21 cellular contexts compared by ENCODE assay signal in genomic region chr10:3265081-3265480, GRCh38.
A peak's percentile ranks its signal among the peaks of the same experiment; 100 is the strongest.
DNase-seq lines count a peak whose midpoint lies in the region; ATAC-seq and TF ChIP-seq lines count a peak whose summit lies in the region.
"Had no signal": no experiment of that assay in that cellular context is flagged by ENCODE, and none has a peak within 500 bp of the region (broad histone marks: within the 10 kb centered on the region; RNA-seq: fewer than 3 reads in every experiment).

No MANE protein-coding gene starts in this region.

- H2AFZ ChIP-seq in mammary epithelial cell (ENCODE audit: low read depth, low read length), result no peak overlapping the region

- no TSS peak for BruUV-seq in MCF 10A (replicated peaks; lab: Mats Ljungman, UMichigan)
- no TSS peak for BruUV-seq in mammary epithelial cell (replicated peaks; lab: Mats Ljungman, UMichigan)

- no peaks in the 10 kb centered on the region for H4K20me1 ChIP-seq in mammary epithelial cell (ENCODE audit: insufficient read depth, low read length)

- H3K4me1 Mint-ChIP-seq in MCF 10A (ENCODE audit: insufficient read depth, unreplicated experiment) (peaks cover 8% of the 10 kb centered on the region), CD14-positive monocyte (peaks cover 7% of the 10 kb centered on the region)
- H3K4me1 Mint-ChIP-seq: activated naive CD8-positive, alpha-beta T cell treated with anti-CD3 and anti-CD28 coated beads, Interleukin-2, amount 50 U/mL, for 24 hours; stimulated activated memory B cell treated with anti-CD40 and anti-IgM and Interleukin-4, amounts not matched to agents 10 μg/mL and 1 μg/mL and 100 μg/mL, for 72 hours had no signal

- no peak overlapping the region for H3K4me3 Mint-ChIP-seq in MCF 10A (ENCODE audit: unreplicated experiment)
- no peak overlapping the region for H3K4me3 Mint-ChIP-seq in CD14-positive monocyte
- H3K4me3 Mint-ChIP-seq: activated naive CD8-positive, alpha-beta T cell treated with anti-CD3 and anti-CD28 coated beads, Interleukin-2, amount 50 U/mL, for 24 hours; CD4-positive, alpha-beta memory T cell; naive B cell; stimulated activated memory B cell treated with anti-CD40 and anti-IgM and Interleukin-4, amounts not matched to agents 10 μg/mL and 1 μg/mL and 100 μg/mL, for 72 hours; T-helper 2 cell treated with Interferon-gamma antibody and Interleukin-4, amounts not matched to agents 5 μg/mL and 100 μg/mL, for 36 hours had no signal

- no peak overlapping the region for H3K9ac ChIP-seq in mammary epithelial cell (ENCODE audit: insufficient read depth, low read length)

- H3K9me3 Mint-ChIP-seq in MCF 10A (ENCODE audit: unreplicated experiment) (no peaks in the 10 kb centered on the region), CD14-positive monocyte (peaks cover 0 to 2% (median 0%) of the 10 kb centered on the region in 7 donors)
- H3K9me3 Mint-ChIP-seq: activated naive CD8-positive, alpha-beta T cell treated with anti-CD3 and anti-CD28 coated beads, Interleukin-2, amount 50 U/mL, for 24 hours; activated T-helper 2 cell treated with anti-CD3 and anti-CD28 coated beads, Interferon-gamma antibody, Interleukin-2, Interleukin-4, amounts not matched to agents 10 μg/mL and 5 μg/mL and 100 μg/mL, durations not matched to agents 14 hours and 24 hours and 36 hours; CD4-positive, alpha-beta memory T cell; T-helper 2 cell treated with Interferon-gamma antibody and Interleukin-4, amounts not matched to agents 5 μg/mL and 100 μg/mL, for 36 hours had no signal

- TF ChIP-seq CTCF in MCF 10A (IDR thresholded peaks at IDR 0.05; ENCODE audit: unreplicated experiment) (no peak), mammary epithelial cell (conservative IDR thresholded peaks at IDR 0.05 in 1 of 2, IDR thresholded peaks at IDR 0.05 in 1 of 2; ENCODE audit: extremely low read depth in 1 of 2, insufficient read depth in 1 of 2, low read depth in 1 of 2, low read length in 2 of 2) (no peak), CD14-positive monocyte (IDR thresholded peaks at IDR 0.05) (no peak)

- no peak overlapping the region for H3K4me2 ChIP-seq in mammary epithelial cell (ENCODE audit: insufficient read depth, low read depth, low read length)

- no peak for ATAC-seq in HG02885 (IDR thresholded peaks at IDR 0.05; ENCODE audit: poor library complexity, unreplicated experiment)
- ATAC-seq: activated naive CD8-positive, alpha-beta T cell treated with anti-CD3 and anti-CD28 coated beads, Interleukin-2, amount 50 U/mL, for 24 hours; stimulated activated memory B cell treated with anti-CD40 and anti-IgM and Interleukin-4, amounts not matched to agents 10 μg/mL and 1 μg/mL and 100 μg/mL, for 72 hours had no signal

- H3K36me3 Mint-ChIP-seq in MCF 10A (ENCODE audit: insufficient read depth, unreplicated experiment) (no peaks in the 10 kb centered on the region), CD14-positive monocyte (no peaks in the 10 kb centered on the region)
- H3K36me3 Mint-ChIP-seq: CD4-positive, alpha-beta memory T cell; naive B cell; stimulated activated memory B cell treated with anti-CD40 and anti-IgM and Interleukin-4, amounts not matched to agents 10 μg/mL and 1 μg/mL and 100 μg/mL, for 72 hours had no signal

- H3K4me3 ChIP-seq in mammary epithelial cell (replicated peaks in 1 of 3; ENCODE audit: insufficient read depth in 1 of 3, low read depth in 2 of 3, low read length in 3 of 3), result no peak overlapping the region
- H3K4me3 ChIP-seq: left ventricle myocardium inferior, tibial nerve had no signal

- no peak overlapping the region for H3K27ac ChIP-seq in mammary epithelial cell (ENCODE audit: insufficient read depth, low read depth, low read length)

- intact Hi-C loops in MCF 10A (cut with micrococcal nuclease) (no loop called here), mammary epithelial cell (cut with micrococcal nuclease) (no loop called here), CD14-positive monocyte (cut with micrococcal nuclease) (no loop called here)

- H3K36me3 ChIP-seq in mammary epithelial cell (ENCODE audit: insufficient read depth, low read length), result no peaks in the 10 kb centered on the region
- H3K36me3 ChIP-seq: left ventricle myocardium inferior, tibial nerve had no signal

- POLR2A ChIA-PET in MCF 10A (lab: Yijun Ruan, JAX), result no interaction called here

- CTCF ChIA-PET in MCF 10A (lab: Yijun Ruan, JAX) (no interaction called here), mammary epithelial cell (lab: Charles Lee; ENCODE audit: low non-redundant PET) (interaction anchor here (0.6 to 0.7 kb wide), 2 partner anchors 59 to 67 kb away, joined by 8 to 9 read pairs; no protein-coding TSS in a partner anchor)

- WGBS in mammary epithelial cell (ENCODE audit: low coverage, missing lambda C conversion rate), result 79% methylated on average over 3 of the region's 4 CpGs

- in situ Hi-C loops in mammary epithelial cell (cut with MboI; ENCODE audit: low sequenced_read_pairs in 2 of 2), result no loop called here

- no peak overlapping the region for H3K27ac Mint-ChIP-seq in MCF 10A (ENCODE audit: low read depth, unreplicated experiment)
- no peak overlapping the region for H3K27ac Mint-ChIP-seq in CD14-positive monocyte
- H3K27ac Mint-ChIP-seq: activated naive CD8-positive, alpha-beta T cell treated with anti-CD3 and anti-CD28 coated beads, Interleukin-2, amount 50 U/mL, for 24 hours; activated T-helper 2 cell treated with anti-CD3 and anti-CD28 coated beads, Interferon-gamma antibody, Interleukin-2, Interleukin-4, amounts not matched to agents 10 μg/mL and 5 μg/mL and 100 μg/mL, durations not matched to agents 14 hours and 24 hours and 36 hours; CD4-positive, alpha-beta memory T cell; stimulated activated memory B cell treated with anti-CD40 and anti-IgM and Interleukin-4, amounts not matched to agents 10 μg/mL and 1 μg/mL and 100 μg/mL, for 72 hours; T-helper 2 cell treated with Interferon-gamma antibody and Interleukin-4, amounts not matched to agents 5 μg/mL and 100 μg/mL, for 36 hours had no signal

- peaks cover 5% of the 10 kb centered on the region for H3K27me3 ChIP-seq in mammary epithelial cell (ENCODE audit: insufficient read depth, low read length)
- H3K27me3 ChIP-seq: tibial nerve had no signal

- no peaks in the 10 kb centered on the region for H3K9me3 ChIP-seq in mammary epithelial cell (replicated peaks; ENCODE audit: insufficient read depth, low read length)
- H3K9me3 ChIP-seq: left ventricle myocardium inferior, tibial nerve had no signal

- DNase-seq in MCF 10A (ENCODE audit: unreplicated experiment) (peak; percentile 1), mammary epithelial cell (no peak), dermis blood vessel endothelial cell (peak; percentile 72), myocyte (ENCODE audit: low read depth) (peak; percentile 76), CD14-positive monocyte (ENCODE audit: low spot score) (no peak), midbrain (lab: John Stamatoyannopoulos, UW) (no peak), NCI-H187 (lab: John Stamatoyannopoulos, UW) (no peak)
- DNase-seq: activated CD4-positive, CD25-positive, alpha-beta regulatory T cell; activated naive CD8-positive, alpha-beta T cell treated with anti-CD3 and anti-CD28 coated beads, Interleukin-2, amount 50 U/mL, for 24 hours; caudate nucleus; CD4-positive, alpha-beta memory T cell; left ventricle myocardium inferior; naive B cell; NCI-H1694; NCI-H345; SHP77 treated with DMSO at 0.1 percent for 48 hours had no signal

- H3K27me3 Mint-ChIP-seq in MCF 10A (ENCODE audit: insufficient read depth, unreplicated experiment) (no peaks in the 10 kb centered on the region), CD14-positive monocyte (ENCODE audit: low read depth in 3 of 3) (peaks cover 2 to 4% (median 2%) of the 10 kb centered on the region in 3 donors)

- no peaks in the 10 kb centered on the region for H3K4me1 ChIP-seq in mammary epithelial cell (ENCODE audit: insufficient read depth, low read length)

- dilution Hi-C loops in mammary epithelial cell (cut with HindIII; ENCODE audit: low sequenced_read_pairs), result no loop called here

- H3K79me2 ChIP-seq in mammary epithelial cell (ENCODE audit: insufficient read depth, low read length), result no peaks in the 10 kb centered on the region

Comparison
In these comparisons a context has a peak if more than half of its experiments do, and no peak if none do; other contexts are left out.
1. DNase-seq: peak in MCF 10A (single experiment), dermis blood vessel endothelial cell (single experiment) and myocyte (single experiment); none in mammary epithelial cell (single experiment), CD14-positive monocyte (single experiment), midbrain (single experiment) and NCI-H187 (0 of 2).